In the genomic region with DNA sequence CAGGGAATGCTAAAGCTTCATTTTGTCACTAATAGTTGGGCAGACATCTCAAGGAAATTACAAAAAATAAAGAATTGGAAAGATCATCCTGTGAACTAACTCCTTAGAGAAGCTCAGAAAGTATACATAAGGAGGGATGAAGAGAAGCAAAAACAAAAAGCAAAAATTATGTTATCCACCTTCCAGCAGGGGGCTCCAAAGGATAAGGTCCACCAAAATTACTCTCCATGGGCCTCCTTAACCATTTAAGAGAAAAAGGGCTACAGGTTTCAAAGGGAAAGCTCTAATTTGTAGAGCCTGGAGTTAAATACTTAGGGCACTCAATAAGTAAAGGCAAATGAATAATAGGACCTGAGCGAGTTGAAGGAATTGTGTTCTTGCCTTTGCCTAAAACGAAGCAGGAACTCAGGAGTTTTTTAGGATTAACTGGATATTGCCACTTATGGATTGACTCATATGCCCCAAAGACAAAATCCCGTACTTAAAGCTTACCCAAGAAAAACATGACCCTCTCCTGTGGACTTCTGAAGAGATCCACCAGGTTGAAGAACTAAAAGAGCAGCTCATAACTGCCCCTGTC, we compare ENCODE assay signal across 8 cellular contexts.
DNase-seq lines count a peak whose midpoint lies in the region; ATAC-seq, FAIRE-seq and TF ChIP-seq lines count a peak whose summit lies in the region.

No MANE protein-coding gene starts in this region.

- ATAC-seq in psoas muscle (no peak), HG02973 (IDR thresholded peaks at IDR 0.05; ENCODE audit: unreplicated experiment) (no peak)

- DNase-seq in AG20443 (ENCODE audit: low spot score): peak; percentile 6
- DNase-seq in H54 (ENCODE audit: insufficient read length, low spot score): peak; percentile 0
- peak; percentile 49 for DNase-seq in NCI-H69 (lab: John Stamatoyannopoulos, UW)
- DNase-seq in endothelial cell of umbilical vein (ENCODE audit: low read depth, low spot score): peak; percentile 30
- DNase-seq in psoas muscle: no peak
- no peak for DNase-seq in sigmoid colon
- no peak for DNase-seq in 8988T

- H3K36me3 ChIP-seq in endothelial cell of umbilical vein (ENCODE audit: control insufficient read depth in 2 of 2, extremely low read depth in 1 of 2, insufficient read depth in 2 of 2, low read length in 2 of 2): no peaks in the 10 kb centered on the region
- H3K36me3 ChIP-seq in psoas muscle (ENCODE audit: insufficient read depth in 1 of 2, low read depth in 1 of 2): no peaks in the 10 kb centered on the region
- no peaks in the 10 kb centered on the region for H3K36me3 ChIP-seq in sigmoid colon

- H3K9ac ChIP-seq in endothelial cell of umbilical vein (replicated peaks; ENCODE audit: extremely low read depth, insufficient read depth, low read length): no peak overlapping the region

- H3K27ac ChIP-seq in endothelial cell of umbilical vein (ENCODE audit: insufficient read depth, low read depth, low read length): no peak overlapping the region
- no peak overlapping the region for H3K27ac ChIP-seq in psoas muscle
- no peak overlapping the region for H3K27ac ChIP-seq in sigmoid colon

- intact Hi-C loops in endothelial cell of umbilical vein (cut with micrococcal nuclease): loop anchor here (1.0 kb wide), 3 partner anchors 407 to 1097 kb away; no protein-coding TSS in a partner anchor
- intact Hi-C loops in psoas muscle (cut with DNase I): loop anchor here in 1 of 2 donors (5.0 to 10.0 kb wide), 2 partner anchors 403 to 1090 kb away; no protein-coding TSS in a partner anchor
- intact Hi-C loops in sigmoid colon (cut with DNase I): loop anchor here (10.0 kb wide), 1 partner anchor 1100 kb away; no protein-coding TSS in a partner anchor

- no peaks in the 10 kb centered on the region for H3K9me1 ChIP-seq in endothelial cell of umbilical vein (replicated peaks; ENCODE audit: control insufficient read depth, extremely low read depth, insufficient read depth, low read length)

- no peaks in the 10 kb centered on the region for H3K4me1 ChIP-seq in endothelial cell of umbilical vein (ENCODE audit: control insufficient read depth, extremely low read depth, insufficient read depth, low read length)
- no peaks in the 10 kb centered on the region for H3K4me1 ChIP-seq in psoas muscle
- peaks cover 0 to 9% (median 0%) of the 10 kb centered on the region in 4 donors for H3K4me1 ChIP-seq in sigmoid colon

- H3K79me2 ChIP-seq in endothelial cell of umbilical vein (ENCODE audit: control insufficient read depth, insufficient read depth, low read length): no peaks in the 10 kb centered on the region

- POLR2A ChIA-PET in endothelial cell of umbilical vein (lab: Charles Lee): no interaction called here

- no peaks in the 10 kb centered on the region for H3K27me3 ChIP-seq in endothelial cell of umbilical vein (ENCODE audit: control insufficient read depth in 2 of 2, insufficient read depth in 2 of 2, low read length in 2 of 2)
- no peaks in the 10 kb centered on the region for H3K27me3 ChIP-seq in psoas muscle (ENCODE audit: insufficient read depth in 3 of 3, low read length in 2 of 3)
- H3K27me3 ChIP-seq in sigmoid colon: no peaks in the 10 kb centered on the region

- dilution Hi-C loops in endothelial cell of umbilical vein (cut with MboI; ENCODE audit: extremely low pct_ligation_motif_present, low sequenced_read_pairs): no loop called here

- TF ChIP-seq CTCF in endothelial cell of umbilical vein (IDR thresholded peaks at IDR 0.05; ENCODE audit: extremely low read depth in 1 of 2, insufficient read depth in 1 of 2, low read depth in 1 of 2, low read length in 2 of 2): peak; percentile 21 to 38
- TF ChIP-seq CTCF in psoas muscle (IDR thresholded peaks at IDR 0.05): peak; percentile 15
- peak in 1 of 4 experiments; percentile 19 for TF ChIP-seq CTCF in sigmoid colon (IDR thresholded peaks at IDR 0.05)

- no peak overlapping the region for H3K4me2 ChIP-seq in endothelial cell of umbilical vein (ENCODE audit: insufficient read depth, low read length)

- no peak overlapping the region for H2AFZ ChIP-seq in endothelial cell of umbilical vein (ENCODE audit: low read depth, low read length)

- H4K20me1 ChIP-seq in endothelial cell of umbilical vein (replicated peaks; ENCODE audit: control insufficient read depth, extremely low read depth, insufficient read depth, low read length): no peaks in the 10 kb centered on the region

- H3K4me3 ChIP-seq in endothelial cell of umbilical vein (replicated peaks in 1 of 3; ENCODE audit: insufficient read depth in 1 of 3, low read depth in 1 of 3, low read length in 3 of 3): no peak overlapping the region
- no peak overlapping the region for H3K4me3 ChIP-seq in psoas muscle
- H3K4me3 ChIP-seq in sigmoid colon: no peak overlapping the region

- FAIRE-seq in H54 (lab: Jason Lieb, UNC) (no peak), endothelial cell of umbilical vein (lab: Jason Lieb, UNC) (peak; percentile 37)

- WGBS in psoas muscle, 3 donors: 68 to 71% (median 70%) methylated on average over 3 of the region's 3 CpGs
- WGBS in sigmoid colon, 2 donors: 74 to 90% methylated on average over 3 of the region's 3 CpGs

- H3K9me3 ChIP-seq in endothelial cell of umbilical vein (replicated peaks; ENCODE audit: control insufficient read depth, insufficient read depth, low read length): no peaks in the 10 kb centered on the region
- H3K9me3 ChIP-seq in psoas muscle: no peaks in the 10 kb centered on the region
- H3K9me3 ChIP-seq in sigmoid colon: no peaks in the 10 kb centered on the region

- BruUV-seq in endothelial cell of umbilical vein (replicated peaks; lab: Mats Ljungman, UMichigan): no TSS peak

- no peak for TF ChIP-seq POLR2A in H54 (IDR thresholded peaks at IDR 0.05; ENCODE audit: low read depth, low read length)
- no peak for TF ChIP-seq POLR2A in endothelial cell of umbilical vein (IDR thresholded peaks at IDR 0.05; ENCODE audit: low read depth, low read length)
- TF ChIP-seq POLR2A in sigmoid colon (IDR thresholded peaks at IDR 0.05): no peak

- CTCF ChIA-PET in endothelial cell of umbilical vein (lab: Charles Lee): interaction anchor here (0.7 to 3.4 kb wide), 14 partner anchors 11 to 1098 kb away, joined by 3 to 100 read pairs (median 4); no protein-coding TSS in a partner anchor

- no peak for TF ChIP-seq EP300 in sigmoid colon (IDR thresholded peaks at IDR 0.05)

TF ChIP-seq in endothelial cell of umbilical vein, 7 proteins besides CTCF, POLR2A, EP300 and RAD21:
- no peak for TF ChIP-seq JUN (IDR thresholded peaks at IDR 0.05; ENCODE audit: borderline replicate concordance, insufficient read depth, insufficient read length, low read depth)
- no peak for TF ChIP-seq GATA2 (IDR thresholded peaks at IDR 0.05; ENCODE audit: insufficient read depth, insufficient read length, low read depth, low read length)

Comparison
In these comparisons a context has a peak if more than half of its experiments do, and no peak if none do; other contexts are left out.
1. DNase-seq: peak in AG20443 (single experiment), H54 (single experiment), NCI-H69 (single experiment) and endothelial cell of umbilical vein (single experiment); none in psoas muscle (0 of 2), sigmoid colon (single experiment) and 8988T (single experiment).